ENCODE assay signal across 22 cellular contexts in the genomic region with DNA sequence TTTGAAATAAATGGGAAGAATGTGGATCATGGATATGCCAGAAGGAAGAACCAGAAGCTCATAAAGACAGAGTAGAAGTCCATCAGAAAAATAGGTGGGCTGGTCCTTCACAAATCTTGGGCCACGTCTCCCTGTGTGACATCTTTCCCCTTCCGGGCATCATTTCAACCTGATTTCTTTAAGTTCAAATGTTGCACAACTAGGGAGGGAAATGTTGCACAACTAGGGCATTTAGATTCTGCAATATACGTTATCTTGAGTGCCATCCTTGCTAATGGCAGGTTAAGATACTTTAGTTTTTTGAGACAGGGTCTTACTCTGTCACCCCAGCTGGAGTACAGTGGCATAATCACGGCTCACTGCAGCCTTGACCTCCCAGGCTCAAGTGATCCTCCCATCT.
"Had no signal": no experiment of that assay in that cellular context is flagged by ENCODE, and none has a peak within 500 bp of the region (broad histone marks: within the 10 kb centered on the region; RNA-seq: fewer than 3 reads in every experiment).

No MANE protein-coding gene starts in this region.

- DNase-seq: activated CD4-positive, alpha-beta T cell treated with anti-CD3 and anti-CD28 coated beads for 48 hours; activated CD4-positive, alpha-beta T cell treated with anti-CD3 and anti-CD28 coated beads, Interleukin-2, amount 50 U/mL, for 48 hours; activated CD8-positive, alpha-beta memory T cell treated with anti-CD3 and anti-CD28 coated beads for 24 hours; activated effector memory CD4-positive, alpha-beta T cell treated with Interleukin-2 at 50 U/mL for 16 hours; activated naive CD4-positive, alpha-beta T cell treated with Interleukin-2 at 50 U/mL for 16 hours; activated naive CD8-positive, alpha-beta T cell treated with anti-CD3 and anti-CD28 coated beads for 36 hours; adrenal gland; cerebellar nuclear complex; cortex of kidney; foreskin keratinocyte; heart right ventricle; midbrain; naive thymus-derived CD4-positive, alpha-beta T cell; ovary; sigmoid colon; small intestine; stimulated activated CD4-positive, alpha-beta T cell treated with anti-CD3 and anti-CD28 coated beads, Interleukin-4, amount 100 ng/mL, for 4 hours; stimulated activated CD8-positive, alpha-beta memory T cell treated with anti-CD3 and anti-CD28 coated beads, Interleukin-4, amount 100 ng/mL, for 48 hours; stimulated activated naive CD8-positive, alpha-beta T cell treated with anti-CD3 and anti-CD28 coated beads, Interleukin-15, amount 100 ng/mL, for 72 hours; substantia nigra; uterus had no signal

- ATAC-seq: activated CD4-positive, CD25-positive, alpha-beta regulatory T cell treated with anti-CD3 and anti-CD28 coated beads, Interleukin-2, amount 50 U/mL, for 24 hours; foreskin keratinocyte; heart right ventricle; naive thymus-derived CD4-positive, alpha-beta T cell; stimulated activated naive CD8-positive, alpha-beta T cell treated with anti-CD3 and anti-CD28 coated beads, Interleukin-15, amount 100 ng/mL, for 72 hours had no signal
